In genomic region chr19:34364462-34364829, GRCh38 we compare ENCODE assay signal across 9 cellular contexts. TPM values are rescaled to one million over a fixed set of nuclear protein-coding genes. Genes with fewer than 3 reads are reported as not detected.
DNase-seq lines count a peak whose midpoint lies in the region; ATAC-seq and TF ChIP-seq lines count a peak whose summit lies in the region.
"Had no signal": no experiment of that assay in that cellular context is flagged by ENCODE, and none has a peak within 500 bp of the region (broad histone marks: within the 10 kb centered on the region; RNA-seq: fewer than 3 reads in every experiment).

No MANE protein-coding gene starts in this region.

- H3K9me2 ChIP-seq in MM.1S (replicated peaks; ENCODE audit: insufficient read depth, low read length), result no peaks in the 10 kb centered on the region

- peaks cover 22% of the 10 kb centered on the region for H3K36me3 Mint-ChIP-seq in nephron progenitor cell (ENCODE audit: low read depth)

- H3K4me1 ChIP-seq in BLaER1, result peaks cover 71% of the 10 kb centered on the region
- H3K4me1 ChIP-seq in MM.1S (ENCODE audit: low read length), result peaks cover 22% of the 10 kb centered on the region; the same call in 1 of the 2 replicates
- peaks cover 10% of the 10 kb centered on the region for H3K4me1 ChIP-seq in ectodermal cell (ENCODE audit: control insufficient read depth, insufficient read depth, low read length)

- H2AFZ ChIP-seq in MM.1S (ENCODE audit: low read length), result peak overlapping the region; percentile 92

- TF ChIP-seq CTCF in MM.1S (IDR thresholded peaks at IDR 0.05; ENCODE audit: low read length) (no peak), nephron progenitor cell (IDR thresholded peaks at IDR 0.05) (no peak)

- 84 to 87% methylated on average over 11 of the region's 11 CpGs for WGBS in ectodermal cell, 2 experiments

- H3K79me2 ChIP-seq in MM.1S (ENCODE audit: low read length), result peaks cover 44% of the 10 kb centered on the region

- H3K36me3 ChIP-seq in BLaER1, result peaks cover 31% of the 10 kb centered on the region
- H3K36me3 ChIP-seq in MM.1S (replicated peaks; ENCODE audit: insufficient read depth, low read length), result peaks cover 13% of the 10 kb centered on the region; the same call in 1 of the 2 replicates
- peaks cover 13% of the 10 kb centered on the region for H3K36me3 ChIP-seq in ectodermal cell (ENCODE audit: control insufficient read depth, insufficient read depth, low read length)

- H3K4me2 ChIP-seq in BLaER1 (peak overlapping the region; percentile 98), MM.1S (ENCODE audit: low read depth, low read length) (peak overlapping the region; percentile 83)

- ATAC-seq in HG02610 (IDR thresholded peaks at IDR 0.05; ENCODE audit: unreplicated experiment), result no peak

- no peaks in the 10 kb centered on the region for H3K9me3 Mint-ChIP-seq in nephron progenitor cell

- DNase-seq in MM.1S (no peak), nephron progenitor cell (no peak), activated gamma-delta T cell treated with Interleukin-2 at 50 U/mL for 16 hours (no peak), CD1c-positive myeloid dendritic cell (ENCODE audit: extremely low spot score) (no peak), GM19240 (ENCODE audit: insufficient read length, low spot score) (no peak)
- DNase-seq: foreskin melanocyte had no signal

- H3K27ac Mint-ChIP-seq in nephron progenitor cell, result no peak overlapping the region

- H3K4me3 Mint-ChIP-seq in nephron progenitor cell, result peak overlapping the region; percentile 85

- peaks cover 7% of the 10 kb centered on the region for H3K27me3 Mint-ChIP-seq in nephron progenitor cell (ENCODE audit: low read depth, poor library complexity)

- H3K4me1 Mint-ChIP-seq in nephron progenitor cell, result peaks cover 61% of the 10 kb centered on the region

- H3K27me3 ChIP-seq in BLaER1, result no peaks in the 10 kb centered on the region
- H3K27me3 ChIP-seq in MM.1S (replicated peaks; ENCODE audit: insufficient read depth, low read length), result no peaks in the 10 kb centered on the region
- H3K27me3 ChIP-seq in ectodermal cell (ENCODE audit: control insufficient read depth, insufficient read depth, low read length, poor library complexity, severe bottlenecking), result peaks cover 4% of the 10 kb centered on the region

- H3K27ac ChIP-seq in BLaER1, result no peak overlapping the region
- peak overlapping the region; percentile 71 for H3K27ac ChIP-seq in MM.1S (ENCODE audit: low read length)
- H3K27ac ChIP-seq in ectodermal cell (ENCODE audit: insufficient read depth, low read depth, low read length, poor library complexity, severe bottlenecking), result no peak overlapping the region

- peaks cover 22% of the 10 kb centered on the region; the same call in 1 of the 2 replicates for H3F3A ChIP-seq in MM.1S (ENCODE audit: insufficient read depth, low read length)

- H3K4me3 ChIP-seq in BLaER1, result peak overlapping the region; percentile 98
- peak overlapping the region; percentile 62 for H3K4me3 ChIP-seq in MM.1S (ENCODE audit: low read length)
- peak overlapping the region; percentile 89 for H3K4me3 ChIP-seq in ectodermal cell (ENCODE audit: insufficient read depth, low read depth, low read length)

- H3K9me3 ChIP-seq in BLaER1, result no peaks in the 10 kb centered on the region
- H3K9me3 ChIP-seq in MM.1S (replicated peaks; ENCODE audit: insufficient read depth, low read length), result no peaks in the 10 kb centered on the region
- no peaks in the 10 kb centered on the region for H3K9me3 ChIP-seq in ectodermal cell (ENCODE audit: control insufficient read depth, low read length)

- H3K9ac ChIP-seq in BLaER1 (peak overlapping the region; percentile 95), MM.1S (ENCODE audit: low read length) (peak overlapping the region; percentile 50; the same call in 1 of the 2 replicates)

- H4K20me1 ChIP-seq in BLaER1, result peaks cover 38% of the 10 kb centered on the region
- H4K20me1 ChIP-seq in MM.1S (ENCODE audit: insufficient read depth, low read length), result peaks cover 14% of the 10 kb centered on the region; the same call in 1 of the 2 replicates

RNA-seq across cellular contexts. Expression of gene GPI, which starts 0.6 kb away (rescaled TPM):
- 193 TPM for polyA plus RNA-seq in ectodermal cell (2013, experiment 1 of 4)
- 168 TPM for polyA plus RNA-seq in ectodermal cell (2013, experiment 2 of 4)
- polyA plus RNA-seq in ectodermal cell (2013, experiment 3 of 4), result 115 TPM
- 118 TPM for polyA plus RNA-seq in ectodermal cell (2013, experiment 4 of 4)

RNA-seq across cellular contexts. Expression of gene PDCD2L, which starts 39.8 kb away (rescaled TPM):
- polyA plus RNA-seq in ectodermal cell (2013, experiment 1 of 4), result 24.9 TPM
- polyA plus RNA-seq in ectodermal cell (2013, experiment 2 of 4), result 19.2 TPM
- polyA plus RNA-seq in ectodermal cell (2013, experiment 3 of 4), result 20.7 TPM
- polyA plus RNA-seq in ectodermal cell (2013, experiment 4 of 4), result 22.3 TPM
